In genomic region chr9:124020520-124021384, GRCh38 we compare ENCODE assay signal across 21 cellular contexts. TPM values are rescaled to one million over a fixed set of nuclear protein-coding genes. Genes with fewer than 3 reads are reported as not detected.
A peak's percentile ranks its signal among the peaks of the same experiment; 100 is the strongest.
DNase-seq lines count a peak whose midpoint lies in the region; ATAC-seq, FAIRE-seq and TF ChIP-seq lines count a peak whose summit lies in the region.
"Had no signal": no experiment of that assay in that cellular context is flagged by ENCODE, and none has a peak within 500 bp of the region (broad histone marks: within the 10 kb centered on the region; RNA-seq: fewer than 3 reads in every experiment).

No MANE protein-coding gene starts in this region.

- H2AFZ ChIP-seq in SU-DHL-6 (ENCODE audit: low read depth, low read length, severe bottlenecking): no peak overlapping the region
- H2AFZ ChIP-seq in GM23248: no peak overlapping the region

- H3K27me3 Mint-ChIP-seq in memory B cell: peaks cover 33% of the 10 kb centered on the region

- H3K9me3 ChIP-seq in BLaER1: no peaks in the 10 kb centered on the region
- no peaks in the 10 kb centered on the region for H3K9me3 ChIP-seq in SU-DHL-6 (ENCODE audit: insufficient read depth, low read length)
- H3K9me3 ChIP-seq in esophagus muscularis mucosa: no peaks in the 10 kb centered on the region
- no peaks in the 10 kb centered on the region for H3K9me3 ChIP-seq in GM23248 (ENCODE audit: low read depth)
- H3K9me3 ChIP-seq: uterus had no signal

- H3K36me3 ChIP-seq in BLaER1 (no peaks in the 10 kb centered on the region), SU-DHL-6 (ENCODE audit: low read length) (no peaks in the 10 kb centered on the region), esophagus muscularis mucosa (no peaks in the 10 kb centered on the region), GM23248 (ENCODE audit: low read depth) (no peaks in the 10 kb centered on the region)
- H3K36me3 ChIP-seq: uterus had no signal

- H3F3A ChIP-seq in SU-DHL-6 (ENCODE audit: insufficient read depth) (no peaks in the 10 kb centered on the region), GM23248 (ENCODE audit: insufficient read depth) (no peaks in the 10 kb centered on the region)

- TF ChIP-seq EP300 in esophagus muscularis mucosa (IDR thresholded peaks at IDR 0.05): no peak

- in situ Hi-C loops in GM23248 (cut with MboI): no loop called here

- H3K9me2 ChIP-seq in SU-DHL-6 (replicated peaks; ENCODE audit: insufficient read depth, low read length) (no peaks in the 10 kb centered on the region), GM23248 (ENCODE audit: insufficient read depth) (no peaks in the 10 kb centered on the region)

- 5% methylated on average over 27 of the region's 31 CpGs for WGBS in esophagus muscularis mucosa
- 75 to 80% methylated on average over 29 to 31 of the region's 31 CpGs for WGBS in GM23248 (ENCODE audit: low coverage in 1 of 2, low lambda C conversion rate in 2 of 2, missing lambda C conversion rate in 2 of 2), 2 experiments

- no peak for TF ChIP-seq CTCF in SU-DHL-6 (IDR thresholded peaks at IDR 0.05; ENCODE audit: insufficient read depth, low read length, poor library complexity, severe bottlenecking)
- no peak for TF ChIP-seq CTCF in D721Med (IDR thresholded peaks at IDR 0.05; ENCODE audit: insufficient read depth, missing control alignments)
- TF ChIP-seq CTCF in esophagus muscularis mucosa (IDR thresholded peaks at IDR 0.05): no peak

- DNase-seq in GM18507 (ENCODE audit: extremely low spot score, insufficient read length, low read depth): peak; percentile 59
- DNase-seq in memory B cell (ENCODE audit: low spot score in 2 of 2): no peak
- DNase-seq in activated CD8-positive, alpha-beta memory T cell treated with anti-CD3 and anti-CD28 coated beads, Interleukin-2, amount 50 U/mL, for 48 hours: no peak
- DNase-seq in D721Med (ENCODE audit: insufficient read length, low spot score): no peak
- DNase-seq in esophagus muscularis mucosa (ENCODE audit: extremely low spot score): no peak
- DNase-seq in GM23248: no peak
- DNase-seq: activated CD4-positive, alpha-beta T cell treated with anti-CD3 and anti-CD28 coated beads for 1 hour; amniotic stem cell; CD8-positive, alpha-beta memory T cell; effector memory CD4-positive, alpha-beta T cell; kidney; NCI-H1436 treated with DMSO at 0.1 percent for 48 hours; NCI-H226; occipital lobe; SHP77; uterus had no signal

- no peak overlapping the region for H3K9ac ChIP-seq in BLaER1
- H3K9ac ChIP-seq in SU-DHL-6 (ENCODE audit: low read length): no peak overlapping the region
- no peak overlapping the region for H3K9ac ChIP-seq in GM23248

- H3K4me2 ChIP-seq in BLaER1: 0 out of 2 replicates have a peak overlapping the region, but pooled peaks have one; percentile 13
- peak overlapping the region; percentile 19 for H3K4me2 ChIP-seq in SU-DHL-6 (ENCODE audit: low read depth, low read length, poor library complexity, severe bottlenecking)
- H3K4me2 ChIP-seq in GM23248 (ENCODE audit: unreplicated experiment): no peak overlapping the region

- peaks cover 1% of the 10 kb centered on the region for H3K9me3 Mint-ChIP-seq in memory B cell
- H3K9me3 Mint-ChIP-seq: T-helper 2 cell treated with Interferon-gamma antibody and Interleukin-4, amounts not matched to agents 5 μg/mL and 100 μg/mL, for 36 hours had no signal

- FAIRE-seq in GM18507 (lab: Jason Lieb, UNC) (peak; percentile 63), D721Med (lab: Jason Lieb, UNC) (no peak)
- FAIRE-seq: kidney had no signal

- peaks cover 22% of the 10 kb centered on the region for H3K4me1 Mint-ChIP-seq in memory B cell

- H3K4me3 ChIP-seq in BLaER1 (no peak overlapping the region), SU-DHL-6 (ENCODE audit: insufficient read depth, low read length, poor library complexity, severe bottlenecking) (no peak overlapping the region), esophagus muscularis mucosa (no peak overlapping the region), GM23248 (no peak overlapping the region)
- H3K4me3 ChIP-seq: uterus had no signal

- H3K4me1 ChIP-seq in BLaER1 (peaks cover 13% of the 10 kb centered on the region; the same call in 1 of the 2 replicates), esophagus muscularis mucosa (peaks cover 29 to 60% (median 41%) of the 10 kb centered on the region in 4 donors), GM23248 (ENCODE audit: insufficient read depth) (0 out of 2 replicates have a peak, but pooled peaks cover 5% of the 10 kb centered on the region)

- H3K27ac Mint-ChIP-seq in memory B cell: no peak overlapping the region
- H3K27ac Mint-ChIP-seq: T-helper 2 cell treated with Interferon-gamma antibody and Interleukin-4, amounts not matched to agents 5 μg/mL and 100 μg/mL, for 36 hours had no signal

- H3K27me3 ChIP-seq in BLaER1 (peaks cover 97% of the 10 kb centered on the region), SU-DHL-6 (ENCODE audit: low read length) (no peaks in the 10 kb centered on the region), esophagus muscularis mucosa (peaks cover 22 to 100% (median 73%) of the 10 kb centered on the region in 4 donors), GM23248 (replicated peaks; ENCODE audit: insufficient read depth) (peaks cover 93% of the 10 kb centered on the region)

- H3K36me3 Mint-ChIP-seq in memory B cell: peaks cover 3% of the 10 kb centered on the region
- H3K36me3 Mint-ChIP-seq: CD8-positive, alpha-beta memory T cell had no signal

- H4K20me1 ChIP-seq in BLaER1: peaks cover 84% of the 10 kb centered on the region
- no peaks in the 10 kb centered on the region for H4K20me1 ChIP-seq in SU-DHL-6 (ENCODE audit: low read depth, low read length)
- no peaks in the 10 kb centered on the region for H4K20me1 ChIP-seq in GM23248 (ENCODE audit: insufficient read depth)

- H3K4me3 Mint-ChIP-seq in memory B cell: no peak overlapping the region
- H3K4me3 Mint-ChIP-seq: T-helper 2 cell treated with Interferon-gamma antibody and Interleukin-4, amounts not matched to agents 5 μg/mL and 100 μg/mL, for 36 hours had no signal

- no peak for TF ChIP-seq POLR2A in esophagus muscularis mucosa (IDR thresholded peaks at IDR 0.05; ENCODE audit: low read depth)

- peak; percentile 62 for ATAC-seq in memory B cell (ENCODE audit: low read depth)
- ATAC-seq: sciatic nerve had no signal

- H3K79me2 ChIP-seq in SU-DHL-6 (ENCODE audit: insufficient read depth, low read length) (no peaks in the 10 kb centered on the region), GM23248 (ENCODE audit: insufficient read depth) (no peaks in the 10 kb centered on the region)

- intact Hi-C loops in esophagus muscularis mucosa (cut with DNase I): no loop called here

- no peak overlapping the region for H3K27ac ChIP-seq in BLaER1
- no peak overlapping the region for H3K27ac ChIP-seq in SU-DHL-6 (ENCODE audit: low read depth, low read length)
- no peak overlapping the region for H3K27ac ChIP-seq in esophagus muscularis mucosa (replicated peaks in 1 of 4)
- no peak overlapping the region for H3K27ac ChIP-seq in GM23248
- H3K27ac ChIP-seq: uterus had no signal

RNA-seq across cellular contexts. Expression of gene LHX2, which starts 9.2 kb away (rescaled TPM):
- not detected for total RNA-seq in esophagus muscularis mucosa
- not detected in 2 replicates for total RNA-seq in GM23248 (2014; rRNA removed; shearing (Covaris generic))
- not detected in 2 replicates for polyA plus RNA-seq in GM23248 (2016; fragmentation: Nextera tagmentation; extraction: Ambion mirVana)
- total RNA-seq: CD8-positive, alpha-beta memory T cell; HT-29; kidney; sciatic nerve had no signal
- polyA plus RNA-seq: CD8-positive, alpha-beta memory T cell had no signal
